9 cellular contexts compared by ENCODE assay signal in the genomic region with DNA sequence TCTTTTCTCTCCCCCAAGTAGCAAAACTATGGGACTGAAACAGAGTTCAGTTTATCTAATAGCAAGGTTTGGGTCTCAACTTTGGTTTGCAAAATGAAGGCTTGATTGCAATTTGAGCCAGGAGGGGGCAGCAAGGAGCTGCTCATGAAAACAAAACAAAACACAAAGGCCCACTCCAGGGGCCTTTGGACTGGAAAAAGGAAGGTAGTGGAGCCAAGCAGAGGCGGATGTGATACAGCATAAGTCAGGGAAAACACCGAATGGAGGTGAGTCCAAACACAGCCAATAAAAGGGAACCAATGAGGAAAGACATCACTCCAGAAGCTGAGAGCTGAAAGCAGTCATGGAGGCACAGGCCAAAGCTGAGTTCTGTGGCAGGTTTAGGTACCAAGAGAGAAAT.
DNase-seq lines count a peak whose midpoint lies in the region; ATAC-seq and TF ChIP-seq lines count a peak whose summit lies in the region.
"Had no signal": no experiment of that assay in that cellular context is flagged by ENCODE, and none has a peak within 500 bp of the region (broad histone marks: within the 10 kb centered on the region; RNA-seq: fewer than 3 reads in every experiment).

No MANE protein-coding gene starts in this region.

- no peak for ATAC-seq in right cardiac atrium

- intact Hi-C loops in activated T-helper 1 cell treated with anti-CD3 and anti-CD28 coated beads, Interleukin-12 subunit alpha, Interleukin-12 subunit beta, Interleukin-2, Interleukin-4 antibody, amounts not matched to agents 30 ng/mL and 10 ng/mL and 1 ng/mL, durations not matched to agents 14 hours and 24 hours and 36 hours (cut with micrococcal nuclease) = loop anchor here (1.0 kb wide), 3 partner anchors 38 to 866 kb away; no protein-coding TSS in a partner anchor
- intact Hi-C loops in right cardiac atrium (cut with DNase I) = no loop called here

- CTCF ChIA-PET in HEK293 (lab: Yijun Ruan, JAX) = interaction anchor here (0.6 to 2.8 kb wide), 30 partner anchors 11 to 1371 kb away, joined by 3 to 15 read pairs (median 4); no protein-coding TSS in a partner anchor

- H3K4me1 ChIP-seq in HEK293 (ENCODE audit: control insufficient read depth, insufficient read depth, low read length) (no peaks in the 10 kb centered on the region), right cardiac atrium (ENCODE audit: control insufficient read depth, insufficient read depth, low read length) (no peaks in the 10 kb centered on the region)

- 0 out of 2 replicates have a peak, but pooled peaks have one; percentile 27 for TF ChIP-seq CTCF in HEK293 (tag by site-specific recombination; IDR thresholded peaks at IDR 0.05)

- H3K36me3 ChIP-seq in HEK293 (ENCODE audit: control insufficient read depth in 2 of 2, insufficient read depth in 1 of 2, low read length in 2 of 2) = no peaks in the 10 kb centered on the region

- H3K27ac Mint-ChIP-seq in activated T-helper 1 cell treated with anti-CD3 and anti-CD28 coated beads, Interleukin-12 subunit alpha, Interleukin-12 subunit beta, Interleukin-2, Interleukin-4 antibody, amounts not matched to agents 30 ng/mL and 10 ng/mL and 1 ng/mL, durations not matched to agents 14 hours and 24 hours and 36 hours = peak overlapping the region; percentile 7

- POLR2A ChIA-PET in HEK293 (lab: Yijun Ruan, JAX) = no interaction called here

- no peak overlapping the region for H3K4me3 ChIP-seq in HEK293 (ENCODE audit: low read depth, low read length)
- H3K4me3 ChIP-seq in right cardiac atrium (ENCODE audit: low read length) = no peak overlapping the region

- H3K4me1 Mint-ChIP-seq in activated T-helper 1 cell treated with anti-CD3 and anti-CD28 coated beads, Interleukin-12 subunit alpha, Interleukin-12 subunit beta, Interleukin-2, Interleukin-4 antibody, amounts not matched to agents 30 ng/mL and 10 ng/mL and 1 ng/mL, durations not matched to agents 14 hours and 24 hours and 36 hours (ENCODE audit: low read depth) = no peaks in the 10 kb centered on the region
- H3K4me1 Mint-ChIP-seq: central memory CD8-positive, alpha-beta T cell had no signal

- peak; percentile 3 for DNase-seq in NCI-H345 (lab: John Stamatoyannopoulos, UW)
- DNase-seq in NCI-H345 treated with DMSO at 0.1 percent for 48 hours (lab: John Stamatoyannopoulos, UW; ENCODE audit: unreplicated experiment) = no peak
- DNase-seq in NCI-H82 (lab: John Stamatoyannopoulos, UW) = peak; percentile 62
- DNase-seq in activated T-helper 1 cell treated with anti-CD3 and anti-CD28 coated beads, Interleukin-12 subunit alpha, Interleukin-12 subunit beta, Interleukin-2, Interleukin-4 antibody, amounts not matched to agents 30 ng/mL and 10 ng/mL and 1 ng/mL, durations not matched to agents 14 hours and 24 hours and 36 hours (ENCODE audit: low spot score) = peak; percentile 5
- peak in 2 of 3 donors; percentile 26 to 64 for DNase-seq in right cardiac atrium
- peak; percentile 45 for DNase-seq in stimulated activated CD4-positive, alpha-beta T cell treated with anti-CD3 and anti-CD28 coated beads, Interleukin-12 subunit alpha, Interleukin-12 subunit beta, amount 100 ng/mL, for 4 hours
- DNase-seq in NCI-H774 (lab: John Stamatoyannopoulos, UW) = no peak

- no peaks in the 10 kb centered on the region for H3K9me3 ChIP-seq in HEK293 (ENCODE audit: control insufficient read depth, insufficient read depth, low read depth, low read length)
- H3K9me3 ChIP-seq in right cardiac atrium (ENCODE audit: control insufficient read depth, low read length) = no peaks in the 10 kb centered on the region

- WGBS in right cardiac atrium = 31% methylated on average over 2 of the region's 2 CpGs

- H3K27me3 Mint-ChIP-seq in activated T-helper 1 cell treated with anti-CD3 and anti-CD28 coated beads, Interleukin-12 subunit alpha, Interleukin-12 subunit beta, Interleukin-2, Interleukin-4 antibody, amounts not matched to agents 30 ng/mL and 10 ng/mL and 1 ng/mL, durations not matched to agents 14 hours and 24 hours and 36 hours (ENCODE audit: insufficient read depth) = peaks cover 9% of the 10 kb centered on the region
- H3K27me3 Mint-ChIP-seq: central memory CD8-positive, alpha-beta T cell had no signal

- H3K27ac ChIP-seq in HEK293 (ENCODE audit: extremely low read depth, low read depth, low read length) (no peak overlapping the region), right cardiac atrium (ENCODE audit: low read length) (no peak overlapping the region)

- H3K9me3 Mint-ChIP-seq in activated T-helper 1 cell treated with anti-CD3 and anti-CD28 coated beads, Interleukin-12 subunit alpha, Interleukin-12 subunit beta, Interleukin-2, Interleukin-4 antibody, amounts not matched to agents 30 ng/mL and 10 ng/mL and 1 ng/mL, durations not matched to agents 14 hours and 24 hours and 36 hours = no peaks in the 10 kb centered on the region
- H3K9me3 Mint-ChIP-seq: central memory CD8-positive, alpha-beta T cell had no signal

- H3K27me3 ChIP-seq in right cardiac atrium (ENCODE audit: control insufficient read depth, insufficient read depth) = no peaks in the 10 kb centered on the region

- no peak overlapping the region for H3K4me3 Mint-ChIP-seq in activated T-helper 1 cell treated with anti-CD3 and anti-CD28 coated beads, Interleukin-12 subunit alpha, Interleukin-12 subunit beta, Interleukin-2, Interleukin-4 antibody, amounts not matched to agents 30 ng/mL and 10 ng/mL and 1 ng/mL, durations not matched to agents 14 hours and 24 hours and 36 hours
- H3K4me3 Mint-ChIP-seq: central memory CD8-positive, alpha-beta T cell had no signal

- no peaks in the 10 kb centered on the region for H3K36me3 Mint-ChIP-seq in activated T-helper 1 cell treated with anti-CD3 and anti-CD28 coated beads, Interleukin-12 subunit alpha, Interleukin-12 subunit beta, Interleukin-2, Interleukin-4 antibody, amounts not matched to agents 30 ng/mL and 10 ng/mL and 1 ng/mL, durations not matched to agents 14 hours and 24 hours and 36 hours (ENCODE audit: low read depth)

TF ChIP-seq in HEK293, 187 proteins besides CTCF, POLR2A, EP300 and RAD21:
- TF ChIP-seq, protein P1, sequence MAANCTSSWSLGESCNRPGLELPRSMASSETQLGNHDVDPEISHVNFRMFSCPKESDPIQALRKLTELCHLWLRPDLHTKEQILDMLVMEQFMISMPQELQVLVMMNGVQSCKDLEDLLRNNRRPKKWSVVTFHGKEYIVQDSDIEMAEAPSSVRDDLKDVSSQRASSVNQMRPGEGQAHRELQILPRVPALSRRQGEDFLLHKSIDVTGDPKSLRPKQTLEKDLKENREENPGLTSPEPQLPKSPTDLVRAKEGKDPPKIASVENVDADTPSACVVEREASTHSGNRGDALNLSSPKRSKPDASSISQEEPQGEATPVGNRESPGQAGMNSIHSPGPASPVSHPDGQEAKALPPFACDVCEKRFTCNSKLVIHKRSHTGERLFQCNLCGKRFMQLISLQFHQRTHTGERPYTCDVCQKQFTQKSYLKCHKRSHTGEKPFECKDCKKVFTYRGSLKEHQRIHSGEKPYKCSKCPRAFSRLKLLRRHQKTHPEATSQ (tag by site-specific recombination; IDR thresholded peaks at IDR 0.05) = no peak
- TF ChIP-seq SALL2 (tag by site-specific recombination; IDR thresholded peaks at IDR 0.05; ENCODE audit: borderline replicate concordance) (no peak), ZNF654 (tag by site-specific recombination; IDR thresholded peaks at IDR 0.05; ENCODE audit: low read depth) (peak; percentile 41; the same call in 1 of the 2 replicates)

Comparison
In these comparisons a context has a peak if more than half of its experiments do, and no peak if none do; other contexts are left out.
1. DNase-seq: peak in NCI-H345 (single experiment), NCI-H82 (single experiment), activated T-helper 1 cell treated with anti-CD3 and anti-CD28 coated beads, Interleukin-12 subunit alpha, Interleukin-12 subunit beta, Interleukin-2, Interleukin-4 antibody, amounts not matched to agents 30 ng/mL and 10 ng/mL and 1 ng/mL, durations not matched to agents 14 hours and 24 hours and 36 hours (single experiment), right cardiac atrium (2 of 3) and stimulated activated CD4-positive, alpha-beta T cell treated with anti-CD3 and anti-CD28 coated beads, Interleukin-12 subunit alpha, Interleukin-12 subunit beta, amount 100 ng/mL, for 4 hours (single experiment); none in NCI-H345 treated with DMSO at 0.1 percent for 48 hours (single experiment) and NCI-H774 (single experiment).